In genomic region chr11:13276454-13276851, GRCh38 we compare ENCODE assay signal across 8 cellular contexts. TPM values are rescaled to one million over a fixed set of nuclear protein-coding genes. Genes with fewer than 3 reads are reported as not detected.
DNase-seq lines count a peak whose midpoint lies in the region; ATAC-seq, FAIRE-seq and TF ChIP-seq lines count a peak whose summit lies in the region.

No MANE protein-coding gene starts in this region.

- H2AFZ ChIP-seq in K562 (ENCODE audit: low read depth, low read length): peak overlapping the region; percentile 74; the same call in 1 of the 2 replicates

- peak; percentile 71 for DNase-seq in activated effector memory CD4-positive, alpha-beta T cell treated with anti-CD3 and anti-CD28 coated beads, Interleukin-2, amount 50 U/mL, for 16 hours
- no peak for DNase-seq in activated effector memory CD4-positive, alpha-beta T cell treated with Interleukin-2 at 50 U/mL for 16 hours
- DNase-seq in K562 (ENCODE audit: extremely low read depth in 1 of 4, low spot score in 3 of 4): no peak
- no peak for DNase-seq in lung (ENCODE audit: low spot score)
- no peak for DNase-seq in upper lobe of left lung
- no peak for DNase-seq in inferior parietal cortex (ENCODE audit: extremely low spot score)

- TF ChIP-seq RAD21 in K562 (CRISPR knock-in tag; conservative IDR thresholded peaks at IDR 0.05 in 1 of 2, IDR thresholded peaks at IDR 0.05 in 1 of 2): no peak

- H3K36me3 ChIP-seq in K562 (ENCODE audit: control insufficient read depth, insufficient read depth, low read length) (no peaks in the 10 kb centered on the region), lung (ENCODE audit: control insufficient read depth in 2 of 2, insufficient read depth in 2 of 2, low read length in 2 of 2) (no peaks in the 10 kb centered on the region), upper lobe of left lung (no peaks in the 10 kb centered on the region)

- H3K27me3 ChIP-seq in K562 (ENCODE audit: control insufficient read depth in 2 of 2, insufficient read depth in 2 of 2, low read length in 2 of 2) (peaks cover 5 to 26% of the 10 kb centered on the region in 2 experiments; a peak in 3 of 5 replicates), lung (ENCODE audit: control insufficient read depth, insufficient read depth) (no peaks in the 10 kb centered on the region), upper lobe of left lung (no peaks in the 10 kb centered on the region)

- no peak overlapping the region for H3K4me3 ChIP-seq in K562
- peak overlapping the region; percentile 60 for H3K4me3 ChIP-seq in lung
- H3K4me3 ChIP-seq in upper lobe of left lung: peak overlapping the region; percentile 60 to 99 (median 96)

- in situ Hi-C loops in K562 (cut with MboI): no loop called here

- FAIRE-seq in K562 (lab: Jason Lieb, UNC): no peak

- BruUV-seq in K562 (replicated peaks; lab: Mats Ljungman, UMichigan): no TSS peak

- TF ChIP-seq CTCF in K562 (IDR thresholded peaks at IDR 0.05 in 2 of 3, conservative IDR thresholded peaks at IDR 0.05 in 1 of 3; ENCODE audit: insufficient read depth in 2 of 3, low read depth in 1 of 3, low read length in 3 of 3) (no peak), lung (IDR thresholded peaks at IDR 0.05; ENCODE audit: control extremely low read depth, extremely low read depth) (no peak), upper lobe of left lung (IDR thresholded peaks at IDR 0.05) (no peak)

- TF ChIP-seq POLR2A in K562 (conservative IDR thresholded peaks at IDR 0.05) (no peak), upper lobe of left lung (IDR thresholded peaks at IDR 0.05) (no peak)

- WGBS in K562 (ENCODE audit: insufficient coverage, low coverage, missing lambda C conversion rate): 10% methylated on average over 10 of the region's 10 CpGs
- 8 to 11% methylated on average over 10 of the region's 10 CpGs for WGBS in lung, 2 donors
- 2 to 12% methylated on average over 10 of the region's 10 CpGs for WGBS in upper lobe of left lung, 2 donors

- peak overlapping the region; percentile 59; the same call in 1 of the 2 replicates for H3K4me2 ChIP-seq in K562 (ENCODE audit: insufficient read depth, low read length)

- intact Hi-C loops in K562 (cut with micrococcal nuclease): no loop called here

- H3K9ac ChIP-seq in K562 (ENCODE audit: insufficient read depth in 1 of 2, low read depth in 2 of 2, low read length in 2 of 2): no peak overlapping the region

- no peaks in the 10 kb centered on the region for H3K79me2 ChIP-seq in K562 (ENCODE audit: control insufficient read depth, insufficient read depth, low read length)

- no peaks in the 10 kb centered on the region for H4K20me1 ChIP-seq in K562 (replicated peaks; ENCODE audit: control insufficient read depth, insufficient read depth, low read length)

- H3K9me3 ChIP-seq in K562 (replicated peaks; ENCODE audit: control insufficient read depth, insufficient read depth, low read depth, low read length): no peaks in the 10 kb centered on the region
- no peaks in the 10 kb centered on the region for H3K9me3 ChIP-seq in lung (ENCODE audit: control insufficient read depth in 2 of 2, insufficient read depth in 1 of 2, low read length in 1 of 2)
- H3K9me3 ChIP-seq in upper lobe of left lung: no peaks in the 10 kb centered on the region

- CTCF ChIA-PET in K562 (lab: Yijun Ruan, JAX; ENCODE audit: low intra/inter-chr PET ratio): interaction anchor here (0.6 kb wide), 1 partner anchor 57 kb away, joined by 4 read pairs; no protein-coding TSS in a partner anchor

- ATAC-seq in K562 (no peak), lung (ENCODE audit: insufficient read depth, low FRiP score) (no peak), upper lobe of left lung (ENCODE audit: low FRiP score in 2 of 2) (no peak), GM19328 (IDR thresholded peaks at IDR 0.05; ENCODE audit: unreplicated experiment) (no peak), HG03039 (IDR thresholded peaks at IDR 0.05; ENCODE audit: unreplicated experiment) (no peak)

- POLR2A ChIA-PET in K562 (lab: Yijun Ruan, JAX): no interaction called here

- no peaks in the 10 kb centered on the region for H3K9me1 ChIP-seq in K562 (ENCODE audit: control insufficient read depth, insufficient read depth, low read length)

- H3K4me1 ChIP-seq in K562 (replicated peaks in 1 of 2; ENCODE audit: control insufficient read depth in 2 of 2, insufficient read depth in 2 of 2, low read length in 2 of 2) (peaks cover 0 to 16% of the 10 kb centered on the region in 2 experiments; a peak in 2 of 5 replicates), lung (ENCODE audit: control insufficient read depth in 2 of 2, insufficient read depth in 2 of 2, low read length in 2 of 2) (peaks cover 3 to 10% of the 10 kb centered on the region in 2 donors), upper lobe of left lung (peaks cover 19 to 35% (median 23%) of the 10 kb centered on the region in 4 donors)

- TF ChIP-seq EP300 in K562 (IDR thresholded peaks at IDR 0.05; ENCODE audit: low read length): no peak
- no peak for TF ChIP-seq EP300 in upper lobe of left lung (IDR thresholded peaks at IDR 0.05)

- H3K27ac ChIP-seq in K562 (ENCODE audit: extremely low read depth, low read depth, low read length) (no peak overlapping the region), lung (ENCODE audit: low read depth in 1 of 2, low read length in 1 of 2) (peak overlapping the region; percentile 84 to 88), upper lobe of left lung (peak overlapping the region; percentile 76 to 98 (median 90))

TF ChIP-seq in K562, 482 proteins besides CTCF, POLR2A, EP300 and RAD21:
- TF ChIP-seq DEAF1 (CRISPR knock-in tag; IDR thresholded peaks at IDR 0.05) (no peak), ZC3H11A (IDR thresholded peaks at IDR 0.05; ENCODE audit: low read depth, low read length) (no peak), ZBTB7A (IDR thresholded peaks at IDR 0.05; ENCODE audit: borderline replicate concordance, control insufficient read depth, low read depth, low read length) (no peak), RBM15 (IDR thresholded peaks at IDR 0.05; ENCODE audit: insufficient read depth, low read length) (no peak)

RNA-seq across cellular contexts. Expression of gene BMAL1, which starts 1.1 kb away (rescaled TPM):
- total RNA-seq in K562 (2011; cell fraction: chromatin; rRNA removed; ENCODE audit: low replicate concordance): 1.2 and 2.3 TPM in 2 replicates
- 0.83 and 1.1 TPM in 2 replicates for total RNA-seq in K562 (2011; cell fraction: nucleolus; rRNA removed)
- 1.3 and 2.4 TPM in 2 replicates for total RNA-seq in K562 (2011; cell fraction: nucleoplasm; rRNA removed)
- 0.57 and 2.4 TPM in 2 replicates for total RNA-seq in K562 (2014; rRNA removed)
- total RNA-seq in K562 (2014; rRNA removed; fragmentation: Illumina TruSeq; extraction: Trizol): 1.5 and 2.6 TPM in 2 replicates
- 0.54 and 0.64 TPM in 2 replicates for total RNA-seq in K562 (2015; rRNA removed; fragmentation: Illumina TruSeq; extraction: Trizol)
- 0.64 and 2.1 TPM in 2 replicates for total RNA-seq in K562 (2021)
- polyA plus RNA-seq in K562 (2011; rRNA removed): 0.40 and 0.45 TPM in 2 replicates
- polyA plus RNA-seq in K562 (2011; cell fraction: cytosol; rRNA removed): 0.21 and 0.40 TPM in 2 replicates
- polyA plus RNA-seq in K562 (2011; cell fraction: nucleus; rRNA removed): 0.65 and 1.0 TPM in 2 replicates
- polyA plus RNA-seq in K562 (2012): 0.83 and 2.1 TPM in 2 replicates
- 1.0 and 1.1 TPM in 2 replicates for polyA plus RNA-seq in K562 (2014; fragmentation: Illumina TruSeq; extraction: Trizol)
- polyA plus RNA-seq in K562 (2014; fragmentation: Nextera tagmentation; extraction: Ambion mirVana): under 1 TPM; 0.14 to 0.24 TPM
- polyA plus RNA-seq in K562 (2014; rRNA removed): 1.1 and 4.4 TPM in 2 replicates
- 0.24 and 0.25 TPM in 2 replicates for polyA minus RNA-seq in K562 (2011; rRNA and poly(A)+ RNA removed)
- not detected in 2 replicates for polyA minus RNA-seq in K562 (2011; cell fraction: cytosol; rRNA and poly(A)+ RNA removed)
- polyA minus RNA-seq in K562 (2011; cell fraction: nucleus; rRNA and poly(A)+ RNA removed): 0.54 and 0.89 TPM in 2 replicates
- 10 to 100 TPM; 35.8 to 38.0 TPM for total RNA-seq in lung
- polyA plus RNA-seq in lung: 10 to 100 TPM; 13.4 to 16.6 TPM
- total RNA-seq in upper lobe of left lung: 10 to 100 TPM; 16.1 to 57.6 (median 35.7) TPM

Comparison
In these comparisons a context has a peak if more than half of its experiments do, and no peak if none do; other contexts are left out.
1. RNA of gene BMAL1, which starts 1.1 kb away (total RNA-seq): 35.8 to 38.0 TPM in lung and 16.1 to 57.6 TPM in upper lobe of left lung; 0.54 to 2.6 TPM in K562; every median in the first group is over 4 times any median in the second.